In genomic region chr10:80541144-80541750, GRCh38 we compare ENCODE assay signal across 11 cellular contexts. TPM values are rescaled to one million over a fixed set of nuclear protein-coding genes. Genes with fewer than 3 reads are reported as not detected.
A peak's percentile ranks its signal among the peaks of the same experiment; 100 is the strongest.
DNase-seq lines count a peak whose midpoint lies in the region; ATAC-seq, FAIRE-seq and TF ChIP-seq lines count a peak whose summit lies in the region.
"Had no signal": no experiment of that assay in that cellular context is flagged by ENCODE, and none has a peak within 500 bp of the region (broad histone marks: within the 10 kb centered on the region; RNA-seq: fewer than 3 reads in every experiment).

No MANE protein-coding gene starts in this region.

- H3K9me3 ChIP-seq in upper lobe of left lung (no peaks in the 10 kb centered on the region), kidney (ENCODE audit: control insufficient read depth in 1 of 2, low read length in 2 of 2) (no peaks in the 10 kb centered on the region)

- WGBS in upper lobe of left lung, 2 donors, result 50 to 52% methylated on average over 6 of the region's 6 CpGs

- H3K27me3 ChIP-seq in upper lobe of left lung, result no peaks in the 10 kb centered on the region

- H3K36me3 ChIP-seq in upper lobe of left lung, result no peaks in the 10 kb centered on the region
- H3K36me3 ChIP-seq in kidney (ENCODE audit: control insufficient read depth in 1 of 2, insufficient read depth in 2 of 2, low read length in 2 of 2), result no peaks in the 10 kb centered on the region

- no peak overlapping the region for H3K9ac ChIP-seq in kidney (ENCODE audit: low read length in 2 of 2)

- FAIRE-seq in kidney (lab: Jason Lieb, UNC), result no peak

- TF ChIP-seq POLR2A in upper lobe of left lung (IDR thresholded peaks at IDR 0.05), result no peak

- no peak for DNase-seq in Right ventricle myocardium inferior (ENCODE audit: missing footprints)
- no peak for DNase-seq in cardiac septum (ENCODE audit: low spot score)
- DNase-seq in dermis microvascular lymphatic vessel endothelial cell (ENCODE audit: low read depth in 2 of 2), result peak; percentile 71 to 79
- no peak for DNase-seq in upper lobe of left lung
- DNase-seq in HK-2 (ENCODE audit: unreplicated experiment), result no peak
- no peak for DNase-seq in foreskin fibroblast
- DNase-seq in kidney, result no peak
- DNase-seq: stimulated activated naive CD4-positive, alpha-beta T cell treated with Interleukin-2 at 50 U/mL for 16 hours had no signal

- H3K27ac ChIP-seq in upper lobe of left lung (peak overlapping the region; percentile 60 to 72 (median 60)), kidney (ENCODE audit: low read depth in 2 of 2, low read length in 2 of 2) (no peak overlapping the region)
- H3K27ac ChIP-seq: C4-2B, coronary artery had no signal

- ATAC-seq in Right ventricle myocardium inferior (peak; percentile 18), HG03095 (IDR thresholded peaks at IDR 0.05; ENCODE audit: unreplicated experiment) (peak; percentile 59), upper lobe of left lung (ENCODE audit: low FRiP score in 2 of 2) (peak in 1 of 2 donors; percentile 42)

- TF ChIP-seq CTCF in upper lobe of left lung (IDR thresholded peaks at IDR 0.05) (no peak), foreskin fibroblast (IDR thresholded peaks at IDR 0.05; ENCODE audit: low read depth, low read length) (no peak), kidney (IDR thresholded peaks at IDR 0.05; ENCODE audit: borderline replicate concordance, extremely low read depth, insufficient read depth) (no peak)

- H3K4me1 ChIP-seq in upper lobe of left lung (peaks cover 16 to 29% (median 25%) of the 10 kb centered on the region in 4 donors), kidney (ENCODE audit: control insufficient read depth in 1 of 2, insufficient read depth in 1 of 2, low read depth in 1 of 2, low read length in 2 of 2) (no peaks in the 10 kb centered on the region)

- peak in 1 of 4 donors; percentile 41 for TF ChIP-seq EP300 in upper lobe of left lung (IDR thresholded peaks at IDR 0.05)

- H3K4me3 ChIP-seq in upper lobe of left lung, result peak overlapping the region in 3 of 4 donors; percentile 25 to 41 (median 31)
- no peak overlapping the region for H3K4me3 ChIP-seq in foreskin fibroblast (ENCODE audit: low read depth in 1 of 2, low read length in 2 of 2)
- no peak overlapping the region for H3K4me3 ChIP-seq in kidney (ENCODE audit: low read length in 2 of 2)
- H3K4me3 ChIP-seq: coronary artery had no signal

- intact Hi-C loops in Right ventricle myocardium inferior (cut with DNase I), result no loop called here
- intact Hi-C loops in cardiac septum (cut with DNase I), result no loop called here
- intact Hi-C loops in kidney (cut with DNase I), result no loop called here

RNA-seq across cellular contexts. Expression of gene SH2D4B, which starts 3.5 kb away (rescaled TPM):
- total RNA-seq in Right ventricle myocardium inferior (not detected), cardiac septum (not detected), dermis microvascular lymphatic vessel endothelial cell (under 0.01 and 0.13 TPM in 2 replicates), upper lobe of left lung (1 to 10 TPM in 1 of 6 donors, under 1 TPM in 4, not detected in 1; 0.15 to 1.0 (median 0.55) TPM), kidney (0.09 TPM)
- not detected for polyA plus RNA-seq in kidney (ENCODE audit: insufficient read depth, low read depth, low replicate concordance)

Comparison
In these comparisons a context has a peak if more than half of its experiments do, and no peak if none do; other contexts are left out.
1. DNase-seq: peak in dermis microvascular lymphatic vessel endothelial cell (2 of 2); none in Right ventricle myocardium inferior (single experiment), cardiac septum (single experiment), upper lobe of left lung (0 of 2), HK-2 (single experiment), foreskin fibroblast (0 of 2) and kidney (single experiment).
2. H3K27ac ChIP-seq: peak in upper lobe of left lung (4 of 4); none in kidney (0 of 2).
3. H3K4me3 ChIP-seq: peak in upper lobe of left lung (3 of 4); none in foreskin fibroblast (0 of 2) and kidney (0 of 2).